23 cellular contexts compared by ENCODE assay signal in the genomic region with DNA sequence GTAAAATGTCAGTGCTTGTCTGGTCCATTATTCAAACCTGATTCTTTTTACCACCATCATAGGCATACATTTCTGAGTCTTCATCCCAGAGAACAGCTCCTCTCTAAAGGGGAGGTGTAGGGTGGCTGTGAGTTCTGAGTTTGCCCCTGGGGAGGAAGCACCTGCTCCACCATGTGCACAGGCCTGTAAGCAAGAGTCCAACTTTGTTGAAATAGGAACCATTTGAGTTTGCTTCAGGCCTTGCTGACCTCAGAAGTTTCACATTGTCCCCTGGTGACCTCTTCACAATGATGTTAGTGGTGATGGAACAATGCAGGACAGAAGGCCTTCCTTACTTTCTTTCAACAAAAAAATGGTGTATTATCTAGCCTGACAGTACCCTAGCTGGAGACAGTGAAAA. TPM values are rescaled to one million over a fixed set of nuclear protein-coding genes. Genes with fewer than 3 reads are reported as not detected.
DNase-seq lines count a peak whose midpoint lies in the region; ATAC-seq, FAIRE-seq and TF ChIP-seq lines count a peak whose summit lies in the region.
"Had no signal": no experiment of that assay in that cellular context is flagged by ENCODE, and none has a peak within 500 bp of the region (broad histone marks: within the 10 kb centered on the region; RNA-seq: fewer than 3 reads in every experiment).

No MANE protein-coding gene starts in this region.

- H4K20me1 ChIP-seq in Loucy (ENCODE audit: insufficient read depth, low read length, poor library complexity, severe bottlenecking) (no peaks in the 10 kb centered on the region), K562 (replicated peaks; ENCODE audit: control insufficient read depth, insufficient read depth, low read length) (peaks cover 23% of the 10 kb centered on the region; the same call in 1 of the 2 replicates)

- in situ Hi-C loops in K562 (cut with MboI) (no loop called here), brain microvascular endothelial cell (cut with HindIII; ENCODE audit: low pct_ligation_motif_present, low sequenced_read_pairs) (no loop called here)

- TF ChIP-seq EP300 in K562 (IDR thresholded peaks at IDR 0.05; ENCODE audit: low read length), result no peak

- ATAC-seq in K562 (no peak), GM19328 (IDR thresholded peaks at IDR 0.05; ENCODE audit: unreplicated experiment) (no peak)
- ATAC-seq: effector memory CD8-positive, alpha-beta T cell; HepG2; WTC11 had no signal

- no peak overlapping the region for H2BK12ac ChIP-seq in neuronal stem cell (ENCODE audit: low read length)

- H4K91ac ChIP-seq in neuronal stem cell (ENCODE audit: low read depth, low read length, poor library complexity), result no peak overlapping the region

- TF ChIP-seq POLR2A in K562 (conservative IDR thresholded peaks at IDR 0.05), result no peak

- no TSS peak for BruUV-seq in K562 (replicated peaks; lab: Mats Ljungman, UMichigan)

- DNase-seq in GM10248 (ENCODE audit: extremely low spot score) (peak; percentile 35), K562 (ENCODE audit: extremely low read depth in 1 of 4, low spot score in 3 of 4) (no peak), neuronal stem cell (ENCODE audit: low spot score) (peak; percentile 15), iPS-NIHi7 (ENCODE audit: extremely low spot score) (no peak), brain microvascular endothelial cell (no peak)
- DNase-seq in activated T-helper 2 cell treated with anti-CD3 and anti-CD28 coated beads, Interferon-gamma antibody, Interleukin-2, Interleukin-4, amounts not matched to agents 10 μg/mL and 5 μg/mL and 100 μg/mL, durations not matched to agents 14 hours and 24 hours and 36 hours (ENCODE audit: low spot score), result no peak
- DNase-seq: activated CD8-positive, alpha-beta memory T cell treated with anti-CD3 and anti-CD28 coated beads for 24 hours; CD8-positive, alpha-beta memory T cell; effector memory CD8-positive, alpha-beta T cell; left cardiac atrium; NCI-H1694; nephron progenitor cell; stimulated activated CD4-positive, alpha-beta T cell treated with anti-CD3 and anti-CD28 coated beads, Interleukin-2, amount 100 ng/mL, for 48 hours; stomach; T-helper 9 cell; trophoblast cell had no signal

- H3K18ac ChIP-seq in neuronal stem cell (ENCODE audit: low read length), result no peak overlapping the region

- no peaks in the 10 kb centered on the region for H3K9me1 ChIP-seq in K562 (ENCODE audit: control insufficient read depth, insufficient read depth, low read length)

- H3K4me1 ChIP-seq in Loucy (ENCODE audit: insufficient read depth, low read length, poor library complexity, severe bottlenecking), result peaks cover 12% of the 10 kb centered on the region
- H3K4me1 ChIP-seq in K562 (replicated peaks in 1 of 2; ENCODE audit: control insufficient read depth in 2 of 2, insufficient read depth in 2 of 2, low read length in 2 of 2), result peaks cover 0 to 13% of the 10 kb centered on the region in 2 experiments; a peak in 4 of 5 replicates
- peaks cover 13 to 36% of the 10 kb centered on the region in 2 donors for H3K4me1 ChIP-seq in neuronal stem cell (ENCODE audit: control insufficient read depth in 2 of 2, insufficient read depth in 1 of 2, low read depth in 1 of 2, low read length in 2 of 2)
- H3K4me1 ChIP-seq: stomach had no signal

- CTCF ChIA-PET in GM10248 (lab: Yijun Ruan, JAX), result interaction anchor here (1.1 to 2.4 kb wide), 3 partner anchors 9 to 165 kb away, joined by 3 to 10 read pairs (median 5); no protein-coding TSS in a partner anchor
- CTCF ChIA-PET in K562 (lab: Yijun Ruan, JAX; ENCODE audit: low intra/inter-chr PET ratio), result interaction anchor here (1.1 kb wide), 1 partner anchor 100 kb away, joined by 3 read pairs; no protein-coding TSS in a partner anchor

- TF ChIP-seq RAD21 in K562 (CRISPR knock-in tag; conservative IDR thresholded peaks at IDR 0.05 in 1 of 2, IDR thresholded peaks at IDR 0.05 in 1 of 2), result no peak

- H3K4me2 ChIP-seq in Loucy (ENCODE audit: low read depth, low read length, poor library complexity, severe bottlenecking) (no peak overlapping the region), K562 (ENCODE audit: insufficient read depth, low read length) (no peak overlapping the region), neuronal stem cell (ENCODE audit: insufficient read depth, low read length, poor library complexity, severe bottlenecking) (no peak overlapping the region)

- no peak for TF ChIP-seq CTCF in GM10248 (IDR thresholded peaks at IDR 0.05; ENCODE audit: control extremely low read depth, extremely low read depth, low read depth, missing control alignments)
- TF ChIP-seq CTCF in Loucy (conservative IDR thresholded peaks at IDR 0.05; ENCODE audit: low read length), result no peak
- TF ChIP-seq CTCF in K562 (IDR thresholded peaks at IDR 0.05 in 2 of 3, conservative IDR thresholded peaks at IDR 0.05 in 1 of 3; ENCODE audit: insufficient read depth in 2 of 3, low read depth in 1 of 3, low read length in 3 of 3), result no peak
- no peak for TF ChIP-seq CTCF in brain microvascular endothelial cell (IDR thresholded peaks at IDR 0.05; ENCODE audit: low read depth, low read length, missing control alignments)

- H3K36me3 Mint-ChIP-seq in activated T-helper 2 cell treated with anti-CD3 and anti-CD28 coated beads, Interferon-gamma antibody, Interleukin-2, Interleukin-4, amounts not matched to agents 10 μg/mL and 5 μg/mL and 100 μg/mL, durations not matched to agents 14 hours and 24 hours and 36 hours (ENCODE audit: low read depth), result no peaks in the 10 kb centered on the region
- H3K36me3 Mint-ChIP-seq: activated naive CD4-positive, alpha-beta T cell treated with anti-CD3 and anti-CD28 coated beads, Interleukin-2, amount 50 U/mL, for 24 hours; CD8-positive, alpha-beta memory T cell; WTC11 had no signal

- no peak overlapping the region for H3K14ac ChIP-seq in neuronal stem cell (ENCODE audit: low read length)

- H3K27ac Mint-ChIP-seq in activated T-helper 2 cell treated with anti-CD3 and anti-CD28 coated beads, Interferon-gamma antibody, Interleukin-2, Interleukin-4, amounts not matched to agents 10 μg/mL and 5 μg/mL and 100 μg/mL, durations not matched to agents 14 hours and 24 hours and 36 hours, result no peak overlapping the region
- H3K27ac Mint-ChIP-seq: activated naive CD4-positive, alpha-beta T cell treated with anti-CD3 and anti-CD28 coated beads, Interleukin-2, amount 50 U/mL, for 24 hours; CD8-positive, alpha-beta memory T cell; effector memory CD8-positive, alpha-beta T cell; nephron progenitor cell; WTC11 had no signal

- no peak overlapping the region for H3K9ac ChIP-seq in Loucy (ENCODE audit: low read depth, low read length, poor library complexity, severe bottlenecking)
- H3K9ac ChIP-seq in K562 (ENCODE audit: insufficient read depth in 1 of 2, low read depth in 2 of 2, low read length in 2 of 2), result no peak overlapping the region
- H3K9ac ChIP-seq in neuronal stem cell (ENCODE audit: low read depth, low read length, poor library complexity), result no peak overlapping the region

- H3K27me3 Mint-ChIP-seq in activated T-helper 2 cell treated with anti-CD3 and anti-CD28 coated beads, Interferon-gamma antibody, Interleukin-2, Interleukin-4, amounts not matched to agents 10 μg/mL and 5 μg/mL and 100 μg/mL, durations not matched to agents 14 hours and 24 hours and 36 hours (ENCODE audit: low read depth), result peaks cover 18% of the 10 kb centered on the region
- H3K27me3 Mint-ChIP-seq: activated naive CD4-positive, alpha-beta T cell treated with anti-CD3 and anti-CD28 coated beads, Interleukin-2, amount 50 U/mL, for 24 hours had no signal

- H2BK120ac ChIP-seq in neuronal stem cell (ENCODE audit: low read depth, low read length), result no peak overlapping the region

- no peaks in the 10 kb centered on the region for H3K9me2 ChIP-seq in Loucy (replicated peaks; ENCODE audit: low read depth, low read length)

- FAIRE-seq in K562 (lab: Jason Lieb, UNC), result no peak
- FAIRE-seq: HepG2 had no signal

- intact Hi-C loops in K562 (cut with micrococcal nuclease), result loop anchor here (10.0 kb wide), 1 partner anchor 388 kb away; no protein-coding TSS in a partner anchor
- intact Hi-C loops in activated T-helper 2 cell treated with anti-CD3 and anti-CD28 coated beads, Interferon-gamma antibody, Interleukin-2, Interleukin-4, amounts not matched to agents 10 μg/mL and 5 μg/mL and 100 μg/mL, durations not matched to agents 14 hours and 24 hours and 36 hours (cut with micrococcal nuclease), result no loop called here

- H3F3A ChIP-seq in Loucy (ENCODE audit: low read depth), result no peaks in the 10 kb centered on the region

- no peak overlapping the region for H3K23ac ChIP-seq in neuronal stem cell (ENCODE audit: low read depth, low read length, poor library complexity)

- no peaks in the 10 kb centered on the region for H3K9me3 Mint-ChIP-seq in activated T-helper 2 cell treated with anti-CD3 and anti-CD28 coated beads, Interferon-gamma antibody, Interleukin-2, Interleukin-4, amounts not matched to agents 10 μg/mL and 5 μg/mL and 100 μg/mL, durations not matched to agents 14 hours and 24 hours and 36 hours
- H3K9me3 Mint-ChIP-seq: activated naive CD4-positive, alpha-beta T cell treated with anti-CD3 and anti-CD28 coated beads, Interleukin-2, amount 50 U/mL, for 24 hours; CD8-positive, alpha-beta memory T cell; effector memory CD8-positive, alpha-beta T cell; nephron progenitor cell; WTC11 had no signal

- H2BK5ac ChIP-seq in neuronal stem cell (ENCODE audit: low read length), result no peak overlapping the region

- no peak overlapping the region for H2BK15ac ChIP-seq in neuronal stem cell (ENCODE audit: low read length)

- peaks cover 5% of the 10 kb centered on the region for H3K4me1 Mint-ChIP-seq in activated T-helper 2 cell treated with anti-CD3 and anti-CD28 coated beads, Interferon-gamma antibody, Interleukin-2, Interleukin-4, amounts not matched to agents 10 μg/mL and 5 μg/mL and 100 μg/mL, durations not matched to agents 14 hours and 24 hours and 36 hours (ENCODE audit: low read depth)
- H3K4me1 Mint-ChIP-seq: activated naive CD4-positive, alpha-beta T cell treated with anti-CD3 and anti-CD28 coated beads, Interleukin-2, amount 50 U/mL, for 24 hours; CD8-positive, alpha-beta memory T cell had no signal

- no peak overlapping the region for H2AK5ac ChIP-seq in neuronal stem cell (ENCODE audit: low read depth, low read length)

- no peaks in the 10 kb centered on the region for H3K27me3 ChIP-seq in Loucy (ENCODE audit: insufficient read depth, low read length, poor library complexity, severe bottlenecking)
- peaks cover 15 to 48% of the 10 kb centered on the region in 2 experiments; a peak in 4 of 5 replicates for H3K27me3 ChIP-seq in K562 (ENCODE audit: control insufficient read depth in 2 of 2, insufficient read depth in 2 of 2, low read length in 2 of 2)
- peaks cover 0 to 18% (median 8%) of the 10 kb centered on the region in 3 experiments for H3K27me3 ChIP-seq in neuronal stem cell (ENCODE audit: control insufficient read depth in 3 of 3, insufficient read depth in 3 of 3, low read depth in 1 of 3, low read length in 3 of 3)
- H3K27me3 ChIP-seq in brain microvascular endothelial cell (replicated peaks), result peaks cover 5% of the 10 kb centered on the region
- H3K27me3 ChIP-seq: MG63 had no signal

- no peaks in the 10 kb centered on the region for H3K9me3 ChIP-seq in Loucy (ENCODE audit: insufficient read depth, low read depth, low read length)
- no peaks in the 10 kb centered on the region for H3K9me3 ChIP-seq in K562 (replicated peaks; ENCODE audit: control insufficient read depth, insufficient read depth, low read depth, low read length)
- H3K9me3 ChIP-seq in neuronal stem cell (replicated peaks in 1 of 2; ENCODE audit: control insufficient read depth in 2 of 2, insufficient read depth in 1 of 2, low read depth in 1 of 2, low read length in 2 of 2), result no peaks in the 10 kb centered on the region
- H3K9me3 ChIP-seq: MG63, stomach had no signal

- POLR2A ChIA-PET in GM10248 (lab: Yijun Ruan, JAX), result no interaction called here
- POLR2A ChIA-PET in K562 (lab: Yijun Ruan, JAX), result interaction anchor here (0.5 to 7.9 kb wide), 4 partner anchors 10 to 112 kb away, joined by 3 to 73 read pairs (median 6); no protein-coding TSS in a partner anchor

- no peak overlapping the region for H3K4me3 Mint-ChIP-seq in activated T-helper 2 cell treated with anti-CD3 and anti-CD28 coated beads, Interferon-gamma antibody, Interleukin-2, Interleukin-4, amounts not matched to agents 10 μg/mL and 5 μg/mL and 100 μg/mL, durations not matched to agents 14 hours and 24 hours and 36 hours (ENCODE audit: low read depth)
- H3K4me3 Mint-ChIP-seq: activated naive CD4-positive, alpha-beta T cell treated with anti-CD3 and anti-CD28 coated beads, Interleukin-2, amount 50 U/mL, for 24 hours; CD8-positive, alpha-beta memory T cell; effector memory CD8-positive, alpha-beta T cell; nephron progenitor cell; WTC11 had no signal

- no peak overlapping the region for H3K4ac ChIP-seq in neuronal stem cell (ENCODE audit: low read length)

- H3K79me2 ChIP-seq in Loucy (ENCODE audit: insufficient read depth, low read length), result no peaks in the 10 kb centered on the region
- H3K79me2 ChIP-seq in K562 (ENCODE audit: control insufficient read depth, insufficient read depth, low read length), result no peaks in the 10 kb centered on the region

- H3K27ac ChIP-seq in K562 (ENCODE audit: extremely low read depth, low read depth, low read length) (no peak overlapping the region), neuronal stem cell (replicated peaks; ENCODE audit: low read length) (no peak overlapping the region), brain microvascular endothelial cell (no peak overlapping the region)
- H3K27ac ChIP-seq: skin epidermis, stomach had no signal

- no peak overlapping the region for H4K8ac ChIP-seq in neuronal stem cell (ENCODE audit: low read depth, low read length)

- H2AFZ ChIP-seq in Loucy (ENCODE audit: low read length), result peak overlapping the region; percentile 75
- H2AFZ ChIP-seq in K562 (ENCODE audit: low read depth, low read length), result peak overlapping the region; percentile 66; the same call in 1 of the 2 replicates
- no peak overlapping the region for H2AFZ ChIP-seq in neuronal stem cell (ENCODE audit: low read length)

- H3K36me3 ChIP-seq in Loucy (ENCODE audit: insufficient read depth, low read length) (no peaks in the 10 kb centered on the region), K562 (ENCODE audit: control insufficient read depth, insufficient read depth, low read length) (no peaks in the 10 kb centered on the region), neuronal stem cell (replicated peaks in 1 of 2; ENCODE audit: control insufficient read depth in 2 of 2, insufficient read depth in 2 of 2, low read length in 2 of 2) (no peaks in the 10 kb centered on the region), brain microvascular endothelial cell (replicated peaks) (no peaks in the 10 kb centered on the region)
- H3K36me3 ChIP-seq: MG63, stomach had no signal

- no peak overlapping the region for H3K4me3 ChIP-seq in Loucy (ENCODE audit: low read length, poor library complexity, severe bottlenecking)
- H3K4me3 ChIP-seq in K562, result no peak overlapping the region
- no peak overlapping the region for H3K4me3 ChIP-seq in neuronal stem cell (ENCODE audit: low read length in 2 of 2)
- H3K4me3 ChIP-seq in brain microvascular endothelial cell (ENCODE audit: low read depth, low read length), result no peak overlapping the region
- H3K4me3 ChIP-seq: MG63, skin epidermis, stomach had no signal

- H3K79me1 ChIP-seq in neuronal stem cell (ENCODE audit: low read depth, low read length), result no peaks in the 10 kb centered on the region

RNA-seq across cellular contexts. Expression of gene TOP3B, which starts 54.6 kb away (rescaled TPM):
- total RNA-seq in K562 (2011; cell fraction: chromatin; rRNA removed; ENCODE audit: low replicate concordance), result 654 and 1,271 TPM in 2 replicates
- 667 and 676 TPM in 2 replicates for total RNA-seq in K562 (2011; cell fraction: nucleolus; rRNA removed)
- 562 and 595 TPM in 2 replicates for total RNA-seq in K562 (2011; cell fraction: nucleoplasm; rRNA removed)
- total RNA-seq in K562 (2014; rRNA removed) (168 and 209 TPM in 2 replicates), K562 (2014; rRNA removed; fragmentation: Illumina TruSeq; extraction: Trizol) (70.7 and 93.0 TPM in 2 replicates), K562 (2015; rRNA removed; fragmentation: Illumina TruSeq; extraction: Trizol) (132 and 135 TPM in 2 replicates), K562 (2021) (182 and 188 TPM in 2 replicates)
- polyA plus RNA-seq in K562 (2011; rRNA removed) (77.5 and 115 TPM in 2 replicates), K562 (2014; fragmentation: Illumina TruSeq; extraction: Trizol) (112 and 123 TPM in 2 replicates), K562 (2014; fragmentation: Nextera tagmentation; extraction: Ambion mirVana) (10 to 100 TPM in 1 of 2 experiments, 1 to 10 TPM in 1; 3.0 to 11.5 TPM), K562 (2014; rRNA removed) (153 and 161 TPM in 2 replicates)
- polyA plus RNA-seq in K562 (2011; cell fraction: cytosol; rRNA removed), result 70.1 and 77.8 TPM in 2 replicates
- polyA plus RNA-seq in K562 (2011; cell fraction: nucleus; rRNA removed), result 984 and 1,286 TPM in 2 replicates
- 96.9 and 122 TPM in 2 replicates for polyA plus RNA-seq in K562 (2012)
- polyA minus RNA-seq in K562 (2011; rRNA and poly(A)+ RNA removed), result 98.9 and 108 TPM in 2 replicates
- 76.3 and 79.3 TPM in 2 replicates for polyA minus RNA-seq in K562 (2011; cell fraction: cytosol; rRNA and poly(A)+ RNA removed)
- 248 and 295 TPM in 2 replicates for polyA minus RNA-seq in K562 (2011; cell fraction: nucleus; rRNA and poly(A)+ RNA removed)
- 25.4 TPM for polyA plus RNA-seq in neuronal stem cell (2013, experiment 1 of 2)
- 27.0 TPM for polyA plus RNA-seq in neuronal stem cell (2013, experiment 2 of 2)
- 40.9 and 46.7 TPM in 2 replicates for total RNA-seq in activated T-helper 2 cell treated with anti-CD3 and anti-CD28 coated beads, Interferon-gamma antibody, Interleukin-2, Interleukin-4, amounts not matched to agents 10 μg/mL and 5 μg/mL and 100 μg/mL, durations not matched to agents 14 hours and 24 hours and 36 hours

Comparison
In these comparisons a context has a peak if more than half of its experiments do, and no peak if none do; other contexts are left out.
1. DNase-seq: peak in GM10248 (single experiment) and neuronal stem cell (single experiment); none in K562 (0 of 4), activated T-helper 2 cell treated with anti-CD3 and anti-CD28 coated beads, Interferon-gamma antibody, Interleukin-2, Interleukin-4, amounts not matched to agents 10 μg/mL and 5 μg/mL and 100 μg/mL, durations not matched to agents 14 hours and 24 hours and 36 hours (single experiment), iPS-NIHi7 (single experiment) and brain microvascular endothelial cell (single experiment).